9 cellular contexts compared by ENCODE assay signal in the genomic region with DNA sequence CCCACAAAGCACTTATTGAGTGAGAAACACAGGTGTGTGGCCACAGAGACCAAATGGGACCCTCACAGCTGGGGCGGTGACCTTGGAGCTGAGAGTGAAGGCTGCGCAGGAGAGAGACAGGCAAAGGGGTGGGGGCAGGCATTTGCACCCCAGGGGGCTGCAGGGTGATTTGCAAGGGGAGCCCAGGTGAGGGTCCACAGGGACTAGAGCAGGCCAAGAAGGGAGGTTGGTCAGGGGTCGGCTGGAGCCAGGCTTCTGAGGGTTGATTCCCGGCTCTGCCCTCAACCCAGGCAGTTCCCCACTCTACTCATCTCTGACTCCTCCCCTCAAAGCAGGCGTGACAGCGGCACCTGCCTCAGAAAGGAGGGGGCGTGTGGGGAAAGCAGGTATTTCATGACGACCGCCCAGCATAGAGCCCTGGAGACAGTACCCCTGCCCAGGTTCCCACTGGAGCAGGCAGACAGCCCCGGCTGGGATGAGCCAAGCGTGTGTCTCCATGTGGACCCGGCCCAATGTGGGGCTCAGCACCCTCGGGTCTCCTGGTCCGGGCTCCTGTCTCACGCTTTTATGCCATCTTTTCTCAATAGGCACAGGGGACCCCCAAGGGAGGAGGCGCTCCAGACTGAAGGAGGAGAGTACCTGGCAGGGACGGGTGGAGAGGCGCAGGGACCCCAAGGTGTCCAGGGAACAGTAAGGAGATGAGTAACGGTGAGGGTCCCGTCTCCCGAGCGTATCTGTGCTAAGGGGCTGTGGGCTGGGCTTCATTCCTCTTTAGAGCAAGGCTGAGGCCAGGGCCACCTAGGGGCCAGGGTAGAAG. TPM values are rescaled to one million over a fixed set of nuclear protein-coding genes. Genes with fewer than 3 reads are reported as not detected.
A peak's percentile ranks its signal among the peaks of the same experiment; 100 is the strongest.
DNase-seq lines count a peak whose midpoint lies in the region; ATAC-seq and TF ChIP-seq lines count a peak whose summit lies in the region.
"Had no signal": no experiment of that assay in that cellular context is flagged by ENCODE, and none has a peak within 500 bp of the region (broad histone marks: within the 10 kb centered on the region; RNA-seq: fewer than 3 reads in every experiment).

No MANE protein-coding gene starts in this region.

- H3K27me3 Mint-ChIP-seq in stimulated activated memory B cell treated with anti-CD40 and anti-IgM and Interleukin-4, amounts not matched to agents 10 μg/mL and 1 μg/mL and 100 μg/mL, for 72 hours: no peaks in the 10 kb centered on the region

- H3K4me3 ChIP-seq in OCI-LY7 (ENCODE audit: low read depth, low read length, poor library complexity, severe bottlenecking) (no peak overlapping the region), fibroblast of lung (replicated peaks in 1 of 4; ENCODE audit: control extremely low read depth in 1 of 4, insufficient read depth in 1 of 4, low read depth in 3 of 4, low read length in 4 of 4) (no peak overlapping the region)

- peaks cover under 1% of the 10 kb centered on the region for H3K27me3 ChIP-seq in fibroblast of lung (ENCODE audit: control insufficient read depth, insufficient read depth, low read length)

- BruUV-seq in OCI-LY7 (replicated peaks; lab: Mats Ljungman, UMichigan): no TSS peak

- no peak overlapping the region; the same call in 1 of the 2 replicates for H2AFZ ChIP-seq in OCI-LY7 (ENCODE audit: low read length)
- H2AFZ ChIP-seq in fibroblast of lung (ENCODE audit: low read length): no peak overlapping the region

- H3K9me3 ChIP-seq in OCI-LY7 (ENCODE audit: low read length) (no peaks in the 10 kb centered on the region), fibroblast of lung (ENCODE audit: control insufficient read depth, insufficient read depth, low read depth, low read length) (no peaks in the 10 kb centered on the region)

- H3K4me1 Mint-ChIP-seq in stimulated activated memory B cell treated with anti-CD40 and anti-IgM and Interleukin-4, amounts not matched to agents 10 μg/mL and 1 μg/mL and 100 μg/mL, for 72 hours: peaks cover 49% of the 10 kb centered on the region

- H3K4me2 ChIP-seq in OCI-LY7 (ENCODE audit: low read length) (peak overlapping the region; percentile 78), fibroblast of lung (ENCODE audit: extremely low read depth, insufficient read depth, low read length) (peak overlapping the region; percentile 91)

- POLR2A ChIA-PET in OCI-LY7 (lab: Charles Lee): no interaction called here

- H3K36me3 ChIP-seq in OCI-LY7 (ENCODE audit: insufficient read depth, low read length) (peaks cover 7% of the 10 kb centered on the region; the same call in 1 of the 2 replicates), fibroblast of lung (ENCODE audit: control insufficient read depth, insufficient read depth, low read length) (peaks cover 3% of the 10 kb centered on the region)

- H4K20me1 ChIP-seq in OCI-LY7 (ENCODE audit: insufficient read depth, low read length) (no peaks in the 10 kb centered on the region), fibroblast of lung (ENCODE audit: control insufficient read depth, extremely low read depth, insufficient read depth, low read length) (no peaks in the 10 kb centered on the region)

- peaks cover 8% of the 10 kb centered on the region; the same call in 1 of the 2 replicates for H3K79me2 ChIP-seq in OCI-LY7 (ENCODE audit: insufficient read depth, low read depth, low read length)
- H3K79me2 ChIP-seq in fibroblast of lung (ENCODE audit: control insufficient read depth, insufficient read depth, low read length): peaks cover 9% of the 10 kb centered on the region

- intact Hi-C loops in OCI-LY7 (cut with micrococcal nuclease; ENCODE audit: unreplicated experiment): loop anchor here (5.0 kb wide), 2 partner anchors 141 to 386 kb away; partner anchors contain the start of gene CABLES2

- peak overlapping the region; percentile 38 for H3K4me3 Mint-ChIP-seq in stimulated activated memory B cell treated with anti-CD40 and anti-IgM and Interleukin-4, amounts not matched to agents 10 μg/mL and 1 μg/mL and 100 μg/mL, for 72 hours

- TF ChIP-seq CTCF in OCI-LY7 (conservative IDR thresholded peaks at IDR 0.05; ENCODE audit: low read length) (no peak), fibroblast of lung (conservative IDR thresholded peaks at IDR 0.05 in 1 of 2, IDR thresholded peaks at IDR 0.05 in 1 of 2; ENCODE audit: low read depth in 1 of 2, low read length in 2 of 2) (no peak)

- DNase-seq in DMS79 treated with DMSO at 0.1 percent for 48 hours (lab: John Stamatoyannopoulos, UW) (peak; percentile 63), DMS79 (lab: John Stamatoyannopoulos, UW) (no peak), OCI-LY7 (ENCODE audit: low spot score) (no peak), fibroblast of lung (ENCODE audit: low read depth in 2 of 2) (no peak)

- H3K4me1 ChIP-seq in OCI-LY7 (ENCODE audit: insufficient read depth, low read length, poor library complexity, severe bottlenecking) (peaks cover 45% of the 10 kb centered on the region), fibroblast of lung (ENCODE audit: control insufficient read depth, extremely low read depth, insufficient read depth, low read length) (peaks cover 21% of the 10 kb centered on the region)

- no peak overlapping the region for H3K27ac ChIP-seq in OCI-LY7 (ENCODE audit: low read depth, low read length, poor library complexity, severe bottlenecking)
- H3K27ac ChIP-seq in fibroblast of lung (ENCODE audit: insufficient read depth, low read length): peak overlapping the region; percentile 77
- H3K27ac ChIP-seq: SK-N-MC had no signal

- peaks cover 6% of the 10 kb centered on the region for H3K36me3 Mint-ChIP-seq in stimulated activated memory B cell treated with anti-CD40 and anti-IgM and Interleukin-4, amounts not matched to agents 10 μg/mL and 1 μg/mL and 100 μg/mL, for 72 hours

- H3K9ac ChIP-seq in fibroblast of lung (ENCODE audit: insufficient read depth, low read length): no peak overlapping the region

- no peaks in the 10 kb centered on the region for H3K9me2 ChIP-seq in OCI-LY7 (ENCODE audit: insufficient read depth, low read length)

- H3K27ac Mint-ChIP-seq in stimulated activated memory B cell treated with anti-CD40 and anti-IgM and Interleukin-4, amounts not matched to agents 10 μg/mL and 1 μg/mL and 100 μg/mL, for 72 hours: peak overlapping the region; percentile 89

- H3K9me3 Mint-ChIP-seq in stimulated activated memory B cell treated with anti-CD40 and anti-IgM and Interleukin-4, amounts not matched to agents 10 μg/mL and 1 μg/mL and 100 μg/mL, for 72 hours: no peaks in the 10 kb centered on the region

- ATAC-seq in stimulated activated memory B cell treated with anti-CD40 and anti-IgM and Interleukin-4, amounts not matched to agents 10 μg/mL and 1 μg/mL and 100 μg/mL, for 72 hours: no peak
- ATAC-seq in GM19023 (IDR thresholded peaks at IDR 0.05; ENCODE audit: unreplicated experiment) (no peak), HG02973 (IDR thresholded peaks at IDR 0.05; ENCODE audit: unreplicated experiment) (no peak), GM21526 (IDR thresholded peaks at IDR 0.05; ENCODE audit: low FRiP score, unreplicated experiment) (no peak)

- CTCF ChIA-PET in OCI-LY7 (lab: Charles Lee; ENCODE audit: unreplicated experiment): interaction anchor here (0.5 kb wide), 1 partner anchor 708 kb away, joined by 3 read pairs; no protein-coding TSS in a partner anchor

RNA-seq across cellular contexts. Expression of gene MRGBP, which starts 3.1 kb away (rescaled TPM):
- 22.2 and 25.1 TPM in 2 replicates for total RNA-seq in OCI-LY7 (2014; rRNA removed; shearing (Covaris generic))
- total RNA-seq in OCI-LY7 (2022): 19.9 and 22.6 TPM in 2 replicates
- total RNA-seq in fibroblast of lung: 18.5 and 20.3 TPM in 2 replicates
- 13.1 and 15.2 TPM in 2 replicates for polyA plus RNA-seq in fibroblast of lung
- 12.6 and 17.4 TPM in 2 replicates for polyA plus RNA-seq in fibroblast of lung (2012)
- 4.7 and 17.0 TPM in 2 replicates for polyA minus RNA-seq in fibroblast of lung (ENCODE audit: low replicate concordance)

RNA-seq across cellular contexts. Expression of gene OGFR, which starts 11.5 kb away (rescaled TPM):
- total RNA-seq in OCI-LY7 (2014; rRNA removed; shearing (Covaris generic)): 64.8 and 75.6 TPM in 2 replicates
- total RNA-seq in OCI-LY7 (2022) (66.2 and 69.9 TPM in 2 replicates), fibroblast of lung (30.8 and 34.0 TPM in 2 replicates)
- 19.7 and 25.9 TPM in 2 replicates for polyA plus RNA-seq in fibroblast of lung
- polyA plus RNA-seq in fibroblast of lung (2012): 29.3 and 39.7 TPM in 2 replicates
- 7.3 and 8.1 TPM in 2 replicates for polyA minus RNA-seq in fibroblast of lung (ENCODE audit: low replicate concordance)

RNA-seq across cellular contexts. Expression of gene COL9A3, which starts 23.7 kb away (rescaled TPM):
- 1.0 and 1.7 TPM in 2 replicates for total RNA-seq in OCI-LY7 (2014; rRNA removed; shearing (Covaris generic))
- total RNA-seq in OCI-LY7 (2022) (5.2 and 6.1 TPM in 2 replicates), fibroblast of lung (0.17 and 1.3 TPM in 2 replicates)
- polyA plus RNA-seq in fibroblast of lung: 0.17 and 0.59 TPM in 2 replicates
- polyA plus RNA-seq in fibroblast of lung (2012): 0.49 and 1.3 TPM in 2 replicates
- not detected in 2 replicates for polyA minus RNA-seq in fibroblast of lung (ENCODE audit: low replicate concordance)
